8 cellular contexts compared by ENCODE assay signal in the genomic region with DNA sequence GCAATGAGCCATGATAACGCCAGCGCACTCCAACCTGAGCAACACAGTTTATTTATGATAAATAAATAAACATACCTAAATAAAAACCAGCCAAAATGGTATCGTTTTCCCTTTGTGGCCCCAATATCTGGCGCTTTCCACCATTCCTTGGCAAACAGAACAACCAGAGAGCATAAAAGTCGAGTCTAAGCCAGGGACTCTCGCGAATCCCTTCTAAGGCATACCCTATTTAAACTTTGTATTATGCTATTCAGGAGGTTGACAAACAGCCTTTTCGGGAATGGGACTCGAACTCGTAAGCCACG. TPM values are rescaled to one million over a fixed set of nuclear protein-coding genes. Genes with fewer than 3 reads are reported as not detected.
DNase-seq lines count a peak whose midpoint lies in the region; ATAC-seq and TF ChIP-seq lines count a peak whose summit lies in the region.

No MANE protein-coding gene starts in this region.

- H3K27ac ChIP-seq in right atrium auricular region (peak overlapping the region; percentile 93 to 100), brain microvascular endothelial cell (peak overlapping the region; percentile 96), mesodermal cell (ENCODE audit: low read depth, low read length, severe bottlenecking) (peak overlapping the region; percentile 36), vagina (peak overlapping the region; percentile 99)

- in situ Hi-C loops in brain microvascular endothelial cell (cut with HindIII; ENCODE audit: low pct_ligation_motif_present, low sequenced_read_pairs), result no loop called here

- WGBS in mesodermal cell (ENCODE audit: insufficient coverage in 2 of 2), 2 experiments, result 37 to 40% methylated on average over 8 to 9 of the region's 11 CpGs

- DNase-seq in right atrium auricular region (ENCODE audit: low spot score) (no peak), left ventricle myocardium superior (no peak), brain microvascular endothelial cell (no peak), vagina (ENCODE audit: extremely low spot score in 2 of 2) (no peak), NCI-H128 (lab: John Stamatoyannopoulos, UW; ENCODE audit: unreplicated experiment) (no peak), RPMI8226 (no peak)

- peaks cover 0 to 37% of the 10 kb centered on the region in 2 donors for H3K4me1 ChIP-seq in right atrium auricular region
- H3K4me1 ChIP-seq in mesodermal cell (ENCODE audit: control insufficient read depth, insufficient read depth, low read length, poor library complexity, severe bottlenecking), result peaks cover 9% of the 10 kb centered on the region
- H3K4me1 ChIP-seq in vagina, result peaks cover 35% of the 10 kb centered on the region

- no peak for TF ChIP-seq POLR2A in vagina (IDR thresholded peaks at IDR 0.05)

- H3K27me3 ChIP-seq in right atrium auricular region (no peaks in the 10 kb centered on the region), brain microvascular endothelial cell (replicated peaks) (no peaks in the 10 kb centered on the region), vagina (no peaks in the 10 kb centered on the region)

- ATAC-seq in left ventricle myocardium superior, result no peak
- ATAC-seq in GM21515 (IDR thresholded peaks at IDR 0.05; ENCODE audit: unreplicated experiment), result no peak

- H3K36me3 ChIP-seq in right atrium auricular region, result no peaks in the 10 kb centered on the region
- H3K36me3 ChIP-seq in brain microvascular endothelial cell (replicated peaks), result peaks cover 2% of the 10 kb centered on the region
- no peaks in the 10 kb centered on the region for H3K36me3 ChIP-seq in mesodermal cell (ENCODE audit: control insufficient read depth, insufficient read depth, low read length)
- no peaks in the 10 kb centered on the region for H3K36me3 ChIP-seq in vagina

- H3K4me3 ChIP-seq in right atrium auricular region (peak overlapping the region; percentile 70 to 82), brain microvascular endothelial cell (ENCODE audit: low read depth, low read length) (peak overlapping the region; percentile 60), mesodermal cell (ENCODE audit: extremely low read depth, insufficient read depth, low read length, poor library complexity, severe bottlenecking) (peak overlapping the region; percentile 89), vagina (peak overlapping the region; percentile 88 to 96)

- H3K9me3 ChIP-seq in right atrium auricular region (no peaks in the 10 kb centered on the region), mesodermal cell (ENCODE audit: control insufficient read depth, low read length) (no peaks in the 10 kb centered on the region), vagina (no peaks in the 10 kb centered on the region)

- TF ChIP-seq CTCF in right atrium auricular region (IDR thresholded peaks at IDR 0.05) (no peak), brain microvascular endothelial cell (IDR thresholded peaks at IDR 0.05; ENCODE audit: low read depth, low read length, missing control alignments) (no peak), vagina (IDR thresholded peaks at IDR 0.05) (no peak)

- intact Hi-C loops in left ventricle myocardium superior (cut with micrococcal nuclease), result no loop called here
- intact Hi-C loops in vagina (cut with DNase I), result no loop called here

RNA-seq across cellular contexts. Expression of a gene that starts 0.4 kb away (rescaled TPM):
- total RNA-seq in right atrium auricular region (100 to 1,000 TPM; 131 to 159 TPM), left ventricle myocardium superior (121 TPM), vagina (126 TPM)
- 299 TPM for polyA plus RNA-seq in mesodermal cell (2013, experiment 1 of 2)
- 346 TPM for polyA plus RNA-seq in mesodermal cell (2013, experiment 2 of 2)

RNA-seq across cellular contexts. Expression of a gene that starts 48.5 kb away (rescaled TPM):
- total RNA-seq in right atrium auricular region (100 to 1,000 TPM in 1 of 2 donors, 10 to 100 TPM in 1; 97.6 to 156 TPM), left ventricle myocardium superior (136 TPM), vagina (66.0 TPM)
- polyA plus RNA-seq in mesodermal cell (2013, experiment 1 of 2), result 152 TPM
- polyA plus RNA-seq in mesodermal cell (2013, experiment 2 of 2), result 152 TPM

Comparison
In these comparisons a context has a peak if more than half of its experiments do, and no peak if none do; other contexts are left out.
1. H3K27ac ChIP-seq: peak in every context shown above with its lines; median percentile 99 in vagina; 96 in right atrium auricular region; 96 in brain microvascular endothelial cell; 36 in mesodermal cell.